In genomic region chr2:28972778-28973335, GRCh38 we compare ENCODE assay signal across 20 cellular contexts. TPM values are rescaled to one million over a fixed set of nuclear protein-coding genes. Genes with fewer than 3 reads are reported as not detected.
A peak's percentile ranks its signal among the peaks of the same experiment; 100 is the strongest.
DNase-seq lines count a peak whose midpoint lies in the region; ATAC-seq and TF ChIP-seq lines count a peak whose summit lies in the region.
"Had no signal": no experiment of that assay in that cellular context is flagged by ENCODE, and none has a peak within 500 bp of the region (broad histone marks: within the 10 kb centered on the region; RNA-seq: fewer than 3 reads in every experiment).

No MANE protein-coding gene starts in this region.

- H3K9ac ChIP-seq in smooth muscle cell (ENCODE audit: low read depth), result no peak overlapping the region
- H3K9ac ChIP-seq: BLaER1, neural progenitor cell had no signal

- no peaks in the 10 kb centered on the region for H3K79me2 ChIP-seq in smooth muscle cell (ENCODE audit: low read depth)

- ATAC-seq in CD4-positive, alpha-beta T cell (ENCODE audit: poor library complexity), result peak; percentile 34
- ATAC-seq in activated T-helper 17 cell treated with anti-CD3 and anti-CD28 coated beads, Interleukin-2, amount 50 U/mL, for 72 hours (replicated peaks), result peak; percentile 28
- peak; percentile 58 for ATAC-seq in naive thymus-derived CD4-positive, alpha-beta T cell
- ATAC-seq: left ventricle myocardium superior, Right ventricle myocardium inferior had no signal

- peak; percentile 10 for DNase-seq in SIG-M5 treated with dmso at 0.1 percent for 504 hours (lab: John Stamatoyannopoulos, UW; ENCODE audit: unreplicated experiment)
- DNase-seq in SIG-M5 (lab: John Stamatoyannopoulos, UW), result no peak
- no peak for DNase-seq in CD4-positive, alpha-beta T cell
- no peak for DNase-seq in naive thymus-derived CD4-positive, alpha-beta T cell
- DNase-seq in germinal center (ENCODE audit: low spot score), result no peak
- DNase-seq in smooth muscle cell (lab: John Stamatoyannopoulos, UW; ENCODE audit: unreplicated experiment), result no peak
- no peak for DNase-seq in activated CD8-positive, alpha-beta memory T cell treated with anti-CD3 and anti-CD28 coated beads, Interleukin-2, amount 50 U/mL, for 4 hours
- DNase-seq: colonic mucosa; left ventricle myocardium superior; NCI-H146; OCI-M1; small intestine; stimulated activated CD4-positive, alpha-beta T cell treated with anti-CD3 and anti-CD28 coated beads, Interleukin-4, amount 100 ng/mL, for 24 hours had no signal

- POLR2A ChIA-PET in CD4-positive, alpha-beta T cell (lab: Charles Lee), result interaction anchor here (0.5 kb wide), 1 partner anchor 74 kb away, joined by 3 read pairs; no protein-coding TSS in a partner anchor
- POLR2A ChIA-PET in naive thymus-derived CD4-positive, alpha-beta T cell (lab: Charles Lee), result no interaction called here

- H3K36me3 Mint-ChIP-seq in CD4-positive, alpha-beta T cell (ENCODE audit: low read depth), result no peaks in the 10 kb centered on the region
- H3K36me3 Mint-ChIP-seq in activated T-helper 17 cell treated with anti-CD3 and anti-CD28 coated beads, Interleukin-2, amount 50 U/mL, for 72 hours (ENCODE audit: low read depth), result no peaks in the 10 kb centered on the region
- H3K36me3 Mint-ChIP-seq in naive thymus-derived CD4-positive, alpha-beta T cell, result peaks cover 0 to 1% (median 0%) of the 10 kb centered on the region in 5 donors
- H3K36me3 Mint-ChIP-seq: activated naive CD8-positive, alpha-beta T cell; neural progenitor cell had no signal

- CTCF ChIA-PET in CD4-positive, alpha-beta T cell (lab: Charles Lee), result no interaction called here
- CTCF ChIA-PET in naive thymus-derived CD4-positive, alpha-beta T cell (lab: Charles Lee), result interaction anchor here (0.6 kb wide), 1 partner anchor 88 kb away, joined by 3 read pairs; no protein-coding TSS in a partner anchor

- no peak overlapping the region for H3K4me3 Mint-ChIP-seq in CD4-positive, alpha-beta T cell
- peak overlapping the region; percentile 3 for H3K4me3 Mint-ChIP-seq in activated T-helper 17 cell treated with anti-CD3 and anti-CD28 coated beads, Interleukin-2, amount 50 U/mL, for 72 hours
- peak overlapping the region in 2 of 10 donors; percentile 33 to 34 for H3K4me3 Mint-ChIP-seq in naive thymus-derived CD4-positive, alpha-beta T cell
- H3K4me3 Mint-ChIP-seq: activated naive CD8-positive, alpha-beta T cell; neural progenitor cell had no signal

- no peak overlapping the region for H3K4me3 ChIP-seq in naive thymus-derived CD4-positive, alpha-beta T cell (ENCODE audit: low read length)
- no peak overlapping the region for H3K4me3 ChIP-seq in smooth muscle cell
- H3K4me3 ChIP-seq: BLaER1, colonic mucosa, neural progenitor cell had no signal

- no peak overlapping the region for H3K27ac ChIP-seq in CD4-positive, alpha-beta T cell (ENCODE audit: low read depth, low read length)
- no peak overlapping the region for H3K27ac ChIP-seq in naive thymus-derived CD4-positive, alpha-beta T cell (ENCODE audit: low read depth, low read length)
- H3K27ac ChIP-seq in smooth muscle cell (ENCODE audit: low read depth), result no peak overlapping the region
- H3K27ac ChIP-seq: BLaER1, colonic mucosa, neural progenitor cell had no signal

- no peaks in the 10 kb centered on the region for H4K20me1 ChIP-seq in smooth muscle cell (ENCODE audit: low read depth)
- H4K20me1 ChIP-seq: BLaER1 had no signal

- H3K36me3 ChIP-seq in naive thymus-derived CD4-positive, alpha-beta T cell (ENCODE audit: control insufficient read depth in 2 of 3, insufficient read depth in 3 of 3, low read length in 3 of 3), result no peaks in the 10 kb centered on the region
- no peaks in the 10 kb centered on the region for H3K36me3 ChIP-seq in smooth muscle cell (ENCODE audit: low read depth)
- H3K36me3 ChIP-seq: BLaER1, colonic mucosa, neural progenitor cell had no signal

- H3K9me3 ChIP-seq in CD4-positive, alpha-beta T cell (ENCODE audit: control insufficient read depth, low read length), result no peaks in the 10 kb centered on the region
- no peaks in the 10 kb centered on the region for H3K9me3 ChIP-seq in naive thymus-derived CD4-positive, alpha-beta T cell (ENCODE audit: control insufficient read depth in 2 of 3, low read length in 3 of 3)
- no peaks in the 10 kb centered on the region for H3K9me3 ChIP-seq in smooth muscle cell (replicated peaks; ENCODE audit: low read depth)
- H3K9me3 ChIP-seq: colonic mucosa had no signal

- H2AFZ ChIP-seq in smooth muscle cell (ENCODE audit: low read depth), result no peak overlapping the region
- H2AFZ ChIP-seq: neural progenitor cell had no signal

- H3K4me2 ChIP-seq in smooth muscle cell, result no peak overlapping the region
- H3K4me2 ChIP-seq: BLaER1, neural progenitor cell had no signal

- no peaks in the 10 kb centered on the region for H3K27me3 Mint-ChIP-seq in CD4-positive, alpha-beta T cell
- no peaks in the 10 kb centered on the region for H3K27me3 Mint-ChIP-seq in activated T-helper 17 cell treated with anti-CD3 and anti-CD28 coated beads, Interleukin-2, amount 50 U/mL, for 72 hours
- peaks cover 0 to 3% (median 0%) of the 10 kb centered on the region in 5 donors for H3K27me3 Mint-ChIP-seq in naive thymus-derived CD4-positive, alpha-beta T cell
- H3K27me3 Mint-ChIP-seq: activated naive CD8-positive, alpha-beta T cell had no signal

- H3K9me3 Mint-ChIP-seq in CD4-positive, alpha-beta T cell, result no peaks in the 10 kb centered on the region
- H3K9me3 Mint-ChIP-seq in activated T-helper 17 cell treated with anti-CD3 and anti-CD28 coated beads, Interleukin-2, amount 50 U/mL, for 72 hours, result no peaks in the 10 kb centered on the region
- peaks cover 0 to 13% (median 3%) of the 10 kb centered on the region in 11 donors for H3K9me3 Mint-ChIP-seq in naive thymus-derived CD4-positive, alpha-beta T cell

- no peak for TF ChIP-seq CTCF in CD4-positive, alpha-beta T cell (IDR thresholded peaks at IDR 0.05)
- no peak for TF ChIP-seq CTCF in smooth muscle cell (IDR thresholded peaks at IDR 0.05; ENCODE audit: borderline replicate concordance, insufficient read depth, poor library complexity, severe bottlenecking)

- H3K4me1 Mint-ChIP-seq in CD4-positive, alpha-beta T cell (ENCODE audit: low read depth), result peaks cover 8% of the 10 kb centered on the region
- peaks cover 7% of the 10 kb centered on the region for H3K4me1 Mint-ChIP-seq in activated T-helper 17 cell treated with anti-CD3 and anti-CD28 coated beads, Interleukin-2, amount 50 U/mL, for 72 hours
- peaks cover 8 to 13% (median 10%) of the 10 kb centered on the region in 7 donors for H3K4me1 Mint-ChIP-seq in naive thymus-derived CD4-positive, alpha-beta T cell

- WGBS in smooth muscle cell (ENCODE audit: low lambda C conversion rate), result 87% methylated on average over 6 of the region's 6 CpGs

- H3K4me1 ChIP-seq in naive thymus-derived CD4-positive, alpha-beta T cell (ENCODE audit: control insufficient read depth in 2 of 2, insufficient read depth in 2 of 2, low read length in 2 of 2), result no peaks in the 10 kb centered on the region
- H3K4me1 ChIP-seq in smooth muscle cell (ENCODE audit: low read depth), result no peaks in the 10 kb centered on the region
- H3K4me1 ChIP-seq: colonic mucosa, neural progenitor cell had no signal

- no peaks in the 10 kb centered on the region for H3F3A ChIP-seq in smooth muscle cell (ENCODE audit: low read depth)

- H3K27ac Mint-ChIP-seq in CD4-positive, alpha-beta T cell, result no peak overlapping the region
- no peak overlapping the region for H3K27ac Mint-ChIP-seq in activated T-helper 17 cell treated with anti-CD3 and anti-CD28 coated beads, Interleukin-2, amount 50 U/mL, for 72 hours
- no peak overlapping the region for H3K27ac Mint-ChIP-seq in naive thymus-derived CD4-positive, alpha-beta T cell
- H3K27ac Mint-ChIP-seq: activated naive CD8-positive, alpha-beta T cell; neural progenitor cell had no signal

- intact Hi-C loops in CD4-positive, alpha-beta T cell (cut with DNase I, micrococcal nuclease), result no loop called here
- intact Hi-C loops in naive thymus-derived CD4-positive, alpha-beta T cell (cut with micrococcal nuclease), result no loop called here

- H3K27me3 ChIP-seq in CD4-positive, alpha-beta T cell (ENCODE audit: control insufficient read depth, insufficient read depth, low read length), result no peaks in the 10 kb centered on the region
- no peaks in the 10 kb centered on the region for H3K27me3 ChIP-seq in naive thymus-derived CD4-positive, alpha-beta T cell (ENCODE audit: control insufficient read depth in 2 of 2, insufficient read depth in 2 of 2, low read length in 2 of 2)
- no peaks in the 10 kb centered on the region for H3K27me3 ChIP-seq in smooth muscle cell (ENCODE audit: low read depth)
- H3K27me3 ChIP-seq: BLaER1, colonic mucosa, neural progenitor cell had no signal

RNA-seq across cellular contexts. Expression of gene TOGARAM2, which starts 8.2 kb away (rescaled TPM):
- total RNA-seq in CD4-positive, alpha-beta T cell, result 1 to 10 TPM; 2.0 to 2.3 TPM
- 1 to 10 TPM; 3.0 to 4.3 TPM for total RNA-seq in activated T-helper 17 cell treated with anti-CD3 and anti-CD28 coated beads, Interleukin-2, amount 50 U/mL, for 72 hours
- 1 to 10 TPM in 4 of 5 experiments, under 1 TPM in 1; 0.97 to 4.9 (median 1.6) TPM for total RNA-seq in naive thymus-derived CD4-positive, alpha-beta T cell
- under 1 TPM in 1 of 2 donors, not detected in 1; 0.58 TPM for polyA plus RNA-seq in naive thymus-derived CD4-positive, alpha-beta T cell
- total RNA-seq in smooth muscle cell, result 0.09 and 0.72 TPM in 2 replicates
- polyA plus RNA-seq in smooth muscle cell, result 1.1 and 1.9 TPM in 2 replicates
- total RNA-seq: M059J, pulmonary artery endothelial cell had no signal
